12 cellular contexts compared by ENCODE assay signal in the genomic region with DNA sequence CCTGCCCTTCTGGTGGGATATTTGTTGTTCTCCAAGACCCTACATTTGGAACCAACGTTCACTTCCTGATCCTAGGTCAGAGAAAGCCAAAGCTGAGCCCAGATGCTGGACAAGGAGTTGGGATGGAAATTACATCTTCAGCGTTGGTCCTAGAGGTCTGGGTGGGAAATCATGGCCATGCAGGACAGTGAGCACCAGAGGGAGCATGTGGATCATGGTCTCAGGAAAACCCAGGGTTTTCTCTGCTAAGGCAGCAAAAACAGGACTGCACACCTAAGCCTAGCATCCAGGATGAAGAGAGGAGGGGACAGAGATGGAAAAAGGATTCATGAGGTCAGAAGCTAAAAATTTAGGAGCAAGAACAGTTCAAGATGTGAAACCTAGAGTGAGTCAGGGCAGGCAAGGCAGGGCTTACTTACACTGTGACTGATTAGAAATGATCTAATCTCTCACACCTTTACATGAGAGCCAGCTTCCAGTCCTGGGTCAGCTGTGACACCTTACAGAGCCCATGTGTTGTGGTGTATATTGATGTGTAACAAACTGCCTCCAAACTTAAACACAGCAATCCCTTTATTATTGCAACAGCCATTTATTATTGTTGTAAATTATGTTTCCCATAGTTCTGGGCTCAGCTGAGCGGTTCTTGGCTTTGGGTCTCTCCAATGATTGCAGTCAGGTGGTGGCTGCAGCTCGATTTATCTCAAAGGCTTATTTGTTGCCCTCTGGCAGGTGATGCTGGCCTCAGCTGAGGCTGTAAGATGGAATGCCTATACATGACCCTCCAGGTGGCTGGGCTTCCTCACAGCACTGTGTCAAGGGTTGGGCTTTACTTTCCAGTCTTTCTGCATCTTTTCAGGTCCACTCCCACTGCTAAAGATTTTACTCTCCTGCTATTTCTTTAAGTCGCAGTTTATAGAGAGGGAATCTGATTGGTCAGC. TPM values are rescaled to one million over a fixed set of nuclear protein-coding genes. Genes with fewer than 3 reads are reported as not detected.
DNase-seq lines count a peak whose midpoint lies in the region; ATAC-seq and TF ChIP-seq lines count a peak whose summit lies in the region.
"Had no signal": no experiment of that assay in that cellular context is flagged by ENCODE, and none has a peak within 500 bp of the region (broad histone marks: within the 10 kb centered on the region; RNA-seq: fewer than 3 reads in every experiment).

No MANE protein-coding gene starts in this region.

- 10% methylated on average over 3 of the region's 5 CpGs; no CpG with 5 or more reads in 1 of the 2 experiments for WGBS in IMR-90 (ENCODE audit: extremely low coverage in 2 of 2, insufficient read length in 1 of 2), 2 experiments
- WGBS in aorta, 2 donors, result 51 to 58% methylated on average over 5 of the region's 5 CpGs

- no peak overlapping the region for H2BK120ac ChIP-seq in IMR-90 (ENCODE audit: low read depth, low read length)

- H3K79me1 ChIP-seq in IMR-90 (ENCODE audit: low read depth in 1 of 2, low read length in 2 of 2), result no peaks in the 10 kb centered on the region

- CTCF ChIA-PET in IMR-90 (lab: Yijun Ruan, JAX), result interaction anchor here (1.5 kb wide), 1 partner anchor 103 kb away, joined by 3 read pairs; no protein-coding TSS in a partner anchor

- TF ChIP-seq RAD21 in IMR-90 (IDR thresholded peaks at IDR 0.05; ENCODE audit: low read length), result peak; percentile 52

- no TSS peak for BruUV-seq in IMR-90 (replicated peaks; lab: Mats Ljungman, UMichigan)

- intact Hi-C loops in IMR-90 (cut with micrococcal nuclease), result loop anchor here (5.0 to 10.0 kb wide), 4 partner anchors 102 to 252 kb away; a partner anchor contains a TSS
- intact Hi-C loops in aorta (cut with DNase I), result loop anchor here (5.0 kb wide), 1 partner anchor 392 kb away; no protein-coding TSS in a partner anchor

- H3K27ac ChIP-seq in IMR-90 (ENCODE audit: insufficient read depth, low read length) (no peak overlapping the region), brain microvascular endothelial cell (no peak overlapping the region), osteoblast (ENCODE audit: low read depth, low read length) (no peak overlapping the region), aorta (ENCODE audit: low read depth in 1 of 2, low read length in 2 of 2) (no peak overlapping the region)
- H3K27ac ChIP-seq: thoracic aorta had no signal

- POLR2A ChIA-PET in IMR-90 (lab: Charles Lee; ENCODE audit: unreplicated experiment), result no interaction called here

- no peak overlapping the region for H2BK20ac ChIP-seq in IMR-90 (ENCODE audit: low read depth, low read length)

- H2BK15ac ChIP-seq in IMR-90 (ENCODE audit: low read depth, low read length), result no peak overlapping the region

- H3K9me1 ChIP-seq in IMR-90 (ENCODE audit: insufficient read depth, low read length), result no peaks in the 10 kb centered on the region

- TF ChIP-seq CTCF in IMR-90 (conservative IDR thresholded peaks at IDR 0.05; ENCODE audit: low read depth, low read length) (peak; percentile 48), brain microvascular endothelial cell (IDR thresholded peaks at IDR 0.05; ENCODE audit: low read depth, low read length, missing control alignments) (peak; percentile 65), osteoblast (IDR thresholded peaks at IDR 0.05; ENCODE audit: extremely low read depth, low read depth, low read length) (peak; percentile 40)

- H2BK5ac ChIP-seq in IMR-90 (ENCODE audit: low read depth, low read length, poor library complexity, severe bottlenecking), result no peak overlapping the region

- H3K4me1 ChIP-seq in IMR-90 (ENCODE audit: control insufficient read depth, insufficient read depth, low read length) (no peaks in the 10 kb centered on the region), osteoblast (ENCODE audit: insufficient read depth, low read length) (no peaks in the 10 kb centered on the region), aorta (ENCODE audit: control insufficient read depth in 1 of 2, insufficient read depth in 2 of 2, low read length in 2 of 2) (no peaks in the 10 kb centered on the region)

- no peak overlapping the region for H3K4ac ChIP-seq in IMR-90 (ENCODE audit: low read depth, low read length)

- no peak overlapping the region for H3K14ac ChIP-seq in IMR-90 (replicated peaks; ENCODE audit: low read depth, low read length)

- H4K8ac ChIP-seq in IMR-90 (ENCODE audit: low read depth in 2 of 2, low read length in 2 of 2), result no peak overlapping the region

- no peak for DNase-seq in activated CD4-positive, CD25-positive, alpha-beta regulatory T cell (lab: John Stamatoyannopoulos, UW)
- peak; percentile 28 for DNase-seq in IMR-90
- no peak for DNase-seq in brain microvascular endothelial cell
- DNase-seq in osteoblast (ENCODE audit: insufficient read length, low spot score, missing footprints), result no peak
- no peak for DNase-seq in occipital lobe (lab: John Stamatoyannopoulos, UW)
- no peak for DNase-seq in GOT3 (lab: John Stamatoyannopoulos, UW)
- no peak for DNase-seq in aorta
- DNase-seq: NCI-H1092 treated with DMSO at 0.1 percent for 48 hours, T-helper 2 cell had no signal

- no peaks in the 10 kb centered on the region for H3K79me2 ChIP-seq in osteoblast (ENCODE audit: insufficient read depth, low read length)

- H2AK9ac ChIP-seq in IMR-90 (replicated peaks; ENCODE audit: low read depth, low read length, poor library complexity), result no peak overlapping the region

- peaks cover 37% of the 10 kb centered on the region for H3K27me3 ChIP-seq in IMR-90 (ENCODE audit: control insufficient read depth, insufficient read depth, low read length)
- H3K27me3 ChIP-seq in brain microvascular endothelial cell (replicated peaks), result peaks cover 15% of the 10 kb centered on the region
- peaks cover 21% of the 10 kb centered on the region for H3K27me3 ChIP-seq in osteoblast (ENCODE audit: insufficient read depth, low read length)
- no peaks in the 10 kb centered on the region for H3K27me3 ChIP-seq in aorta (ENCODE audit: control insufficient read depth in 1 of 2, insufficient read depth in 2 of 2, low read length in 1 of 2)

- dilution Hi-C loops in IMR-90 (cut with HindIII; ENCODE audit: low sequenced_read_pairs, unreplicated experiment), result no loop called here

- H3K9me3 ChIP-seq in IMR-90 (ENCODE audit: control insufficient read depth, insufficient read depth, low read length), result 0 out of 2 replicates have a peak, but pooled peaks cover 2% of the 10 kb centered on the region
- H3K9me3 ChIP-seq in osteoblast (ENCODE audit: low read depth, low read length), result no peaks in the 10 kb centered on the region
- H3K9me3 ChIP-seq in aorta (ENCODE audit: control insufficient read depth, low read length), result peaks cover 3% of the 10 kb centered on the region
- H3K9me3 ChIP-seq: thoracic aorta had no signal

- TF ChIP-seq POLR2A in IMR-90 (IDR thresholded peaks at IDR 0.05; ENCODE audit: low read depth, low read length), result no peak

- H2AFZ ChIP-seq in IMR-90 (replicated peaks; ENCODE audit: low read length, poor library complexity), result no peak overlapping the region
- no peak overlapping the region for H2AFZ ChIP-seq in osteoblast (ENCODE audit: low read length)

- ATAC-seq in activated CD4-positive, CD25-positive, alpha-beta regulatory T cell treated with anti-CD3 and anti-CD28 coated beads, Interleukin-2, amount 50 U/mL, for 24 hours, result peak; percentile 52 to 53
- ATAC-seq in IMR-90 (ENCODE audit: low read depth) (peak; percentile 33; the same call in 1 of the 2 replicates), aorta (ENCODE audit: low FRiP score) (no peak)

- H4K5ac ChIP-seq in IMR-90 (ENCODE audit: low read depth, low read length), result no peak overlapping the region

- no peak overlapping the region for H3K18ac ChIP-seq in IMR-90 (ENCODE audit: low read depth, low read length)

- no peaks in the 10 kb centered on the region for H4K20me1 ChIP-seq in IMR-90 (ENCODE audit: insufficient read depth, low read length)
- H4K20me1 ChIP-seq in osteoblast (ENCODE audit: insufficient read depth, low read length), result no peaks in the 10 kb centered on the region

- H3K9ac ChIP-seq in IMR-90 (ENCODE audit: low read depth, low read length), result no peak overlapping the region

- H3K36me3 ChIP-seq in IMR-90 (ENCODE audit: control insufficient read depth, insufficient read depth, low read length), result no peaks in the 10 kb centered on the region
- no peaks in the 10 kb centered on the region for H3K36me3 ChIP-seq in brain microvascular endothelial cell (replicated peaks)
- H3K36me3 ChIP-seq in osteoblast (ENCODE audit: insufficient read depth, low read length), result no peaks in the 10 kb centered on the region
- H3K36me3 ChIP-seq in aorta (ENCODE audit: control insufficient read depth in 1 of 2, insufficient read depth in 2 of 2, low read length in 1 of 2), result no peaks in the 10 kb centered on the region
- H3K36me3 ChIP-seq: thoracic aorta had no signal

- H2AK5ac ChIP-seq in IMR-90 (ENCODE audit: low read depth, low read length), result no peak overlapping the region

- in situ Hi-C loops in IMR-90 (cut with MboI; ENCODE audit: low sequenced_read_pairs), result loop anchor here (10.0 kb wide), 1 partner anchor 395 kb away; no protein-coding TSS in a partner anchor
- in situ Hi-C loops in brain microvascular endothelial cell (cut with HindIII; ENCODE audit: low pct_ligation_motif_present, low sequenced_read_pairs), result no loop called here

- H3K4me3 ChIP-seq in IMR-90 (ENCODE audit: insufficient read depth, low read depth, low read length), result no peak overlapping the region
- no peak overlapping the region for H3K4me3 ChIP-seq in brain microvascular endothelial cell (ENCODE audit: low read depth, low read length)
- no peak overlapping the region for H3K4me3 ChIP-seq in osteoblast (ENCODE audit: insufficient read depth, low read length)
- H3K4me3 ChIP-seq in aorta (ENCODE audit: low read length in 2 of 2), result no peak overlapping the region
- H3K4me3 ChIP-seq: thoracic aorta had no signal

- no peak overlapping the region for H4K91ac ChIP-seq in IMR-90 (ENCODE audit: insufficient read depth, low read depth, low read length)

- H3K23ac ChIP-seq in IMR-90 (ENCODE audit: low read depth, low read length), result no peak overlapping the region

- H3K4me2 ChIP-seq in IMR-90 (ENCODE audit: low read depth, low read length), result no peak overlapping the region
- no peak overlapping the region for H3K4me2 ChIP-seq in osteoblast (ENCODE audit: insufficient read depth, low read length)

- H3K56ac ChIP-seq in IMR-90 (ENCODE audit: extremely low read depth, insufficient read depth, low read length), result no peak overlapping the region

RNA-seq across cellular contexts. Expression of a gene that starts 6.5 kb away (rescaled TPM):
- not detected in 2 replicates for total RNA-seq in IMR-90 (2012; rRNA removed)
- polyA plus RNA-seq in IMR-90 (2012; rRNA removed), result not detected in 2 replicates
- not detected in 2 replicates for polyA plus RNA-seq in IMR-90 (2012; cell fraction: cytosol; rRNA removed)
- not detected in 2 replicates for polyA plus RNA-seq in IMR-90 (2012; cell fraction: nucleus; rRNA removed; ENCODE audit: low replicate concordance)
- under 0.01 TPM in 1 of 2 replicates, not detected in the other for total RNA-seq in osteoblast
- 0.16 TPM for total RNA-seq in occipital lobe
- under 1 TPM in 1 of 2 donors, not detected in 1; 0.54 TPM for total RNA-seq in aorta
- under 1 TPM; 0.26 to 0.88 TPM for polyA plus RNA-seq in aorta

RNA-seq across cellular contexts. Expression of a gene that starts 16.1 kb away (rescaled TPM):
- under 0.01 TPM in 1 of 2 replicates, not detected in the other for total RNA-seq in IMR-90 (2012; rRNA removed)
- polyA plus RNA-seq in IMR-90 (2012; rRNA removed), result not detected in 2 replicates
- not detected in 2 replicates for polyA plus RNA-seq in IMR-90 (2012; cell fraction: cytosol; rRNA removed)
- 0.03 TPM in 1 of 2 replicates, not detected in the other for polyA plus RNA-seq in IMR-90 (2012; cell fraction: nucleus; rRNA removed; ENCODE audit: low replicate concordance)
- total RNA-seq in osteoblast, result not detected in 2 replicates
- total RNA-seq in occipital lobe, result not detected
- not detected for total RNA-seq in aorta
- polyA plus RNA-seq in aorta, result not detected
- total RNA-seq: liver, thoracic aorta had no signal
- polyA plus RNA-seq: liver had no signal

RNA-seq across cellular contexts. Expression of a gene that starts 24.9 kb away (rescaled TPM):
- not detected in 2 replicates for total RNA-seq in IMR-90 (2012; rRNA removed)
- 0.03 TPM in 1 of 2 replicates, not detected in the other for polyA plus RNA-seq in IMR-90 (2012; rRNA removed)
- not detected in 2 replicates for polyA plus RNA-seq in IMR-90 (2012; cell fraction: cytosol; rRNA removed)
- polyA plus RNA-seq in IMR-90 (2012; cell fraction: nucleus; rRNA removed; ENCODE audit: low replicate concordance), result 0.32 and 0.50 TPM in 2 replicates
- not detected in 2 replicates for total RNA-seq in osteoblast
- total RNA-seq in occipital lobe, result 8.0 TPM
- total RNA-seq in aorta, result 1 to 10 TPM in 1 of 2 donors, under 1 TPM in 1; 0.71 to 3.8 TPM
- 1 to 10 TPM in 1 of 2 donors, not detected in 1; 1.9 TPM for polyA plus RNA-seq in aorta
- total RNA-seq: thoracic aorta had no signal

RNA-seq across cellular contexts. Expression of a gene that starts 56.4 kb away (rescaled TPM):
- total RNA-seq in IMR-90 (2012; rRNA removed) (4.5 and 4.7 TPM in 2 replicates), osteoblast (9.4 and 10.0 TPM in 2 replicates), occipital lobe (23.4 TPM), aorta (1 to 10 TPM; 4.9 to 6.2 TPM)
- polyA plus RNA-seq in IMR-90 (2012; rRNA removed) (3.1 and 3.2 TPM in 2 replicates), aorta (1 to 10 TPM; 1.3 to 6.8 TPM)
- polyA plus RNA-seq in IMR-90 (2012; cell fraction: cytosol; rRNA removed), result 1.5 and 3.4 TPM in 2 replicates
- 6.1 and 14.6 TPM in 2 replicates for polyA plus RNA-seq in IMR-90 (2012; cell fraction: nucleus; rRNA removed; ENCODE audit: low replicate concordance)
